In genomic region chr6:141326925-141327324, GRCh38 we compare ENCODE assay signal across 14 cellular contexts.
DNase-seq lines count a peak whose midpoint lies in the region; TF ChIP-seq lines count a peak whose summit lies in the region.
"Had no signal": no experiment of that assay in that cellular context is flagged by ENCODE, and none has a peak within 500 bp of the region (broad histone marks: within the 10 kb centered on the region; RNA-seq: fewer than 3 reads in every experiment).

No MANE protein-coding gene starts in this region.

- in situ Hi-C loops in SK-MEL-5 (cut with HindIII; ENCODE audit: low pct_unique_long_range_greater_than_20kb, low sequenced_read_pairs): no loop called here

- no peak for TF ChIP-seq CTCF in epithelial cell of esophagus (IDR thresholded peaks at IDR 0.05; ENCODE audit: insufficient read depth, low read depth, low read length, missing control alignments)
- no peak for TF ChIP-seq CTCF in esophagus squamous epithelium (IDR thresholded peaks at IDR 0.05)

- H3K27ac ChIP-seq in skeletal muscle tissue (ENCODE audit: low read depth, low read length): no peak overlapping the region
- H3K27ac ChIP-seq in esophagus squamous epithelium: peak overlapping the region in 1 of 4 donors; percentile 50
- H3K27ac ChIP-seq: cardiac muscle cell, upper lobe of left lung, VCaP had no signal

- POLR2A ChIA-PET in activated CD4-positive, alpha-beta T cell treated with anti-CD3 and anti-CD28 coated beads, Interleukin-2, amount 10 ng/mL, durations not matched to agents 7 days and 5 days (lab: Charles Lee): no interaction called here

- no peaks in the 10 kb centered on the region for H3K4me1 ChIP-seq in skeletal muscle tissue (ENCODE audit: control insufficient read depth in 3 of 3, insufficient read depth in 3 of 3, low read length in 3 of 3)
- H3K4me1 ChIP-seq in esophagus squamous epithelium: no peaks in the 10 kb centered on the region

- H3K4me3 Mint-ChIP-seq in activated CD4-positive, alpha-beta T cell treated with anti-CD3 and anti-CD28 coated beads, Interleukin-2, amount 10 ng/mL, durations not matched to agents 7 days and 5 days: peak overlapping the region; percentile 10
- H3K4me3 Mint-ChIP-seq: activated T-helper 1 cell treated with anti-CD3 and anti-CD28 coated beads, Interleukin-12 subunit alpha, Interleukin-12 subunit beta, Interleukin-2, Interleukin-4 antibody, amounts not matched to agents 30 ng/mL and 10 ng/mL and 1 ng/mL, durations not matched to agents 14 hours and 24 hours and 36 hours; naive B cell had no signal

- TF ChIP-seq POLR2A in esophagus squamous epithelium (IDR thresholded peaks at IDR 0.05): no peak

- CTCF ChIA-PET in activated CD4-positive, alpha-beta T cell treated with anti-CD3 and anti-CD28 coated beads, Interleukin-2, amount 10 ng/mL, durations not matched to agents 7 days and 5 days (lab: Charles Lee): interaction anchor here (0.5 to 0.8 kb wide), 2 partner anchors 235 to 236 kb away, joined by 3 to 4 read pairs; no protein-coding TSS in a partner anchor

- H3K27me3 ChIP-seq in skeletal muscle tissue (ENCODE audit: control insufficient read depth in 3 of 3, insufficient read depth in 3 of 3, low read length in 3 of 3) (no peaks in the 10 kb centered on the region), esophagus squamous epithelium (no peaks in the 10 kb centered on the region)
- H3K27me3 ChIP-seq: cardiac muscle cell, upper lobe of left lung had no signal

- intact Hi-C loops in esophagus squamous epithelium (cut with DNase I): no loop called here

- no peaks in the 10 kb centered on the region for H3K9me3 Mint-ChIP-seq in activated CD4-positive, alpha-beta T cell treated with anti-CD3 and anti-CD28 coated beads, Interleukin-2, amount 10 ng/mL, durations not matched to agents 7 days and 5 days
- H3K9me3 Mint-ChIP-seq: activated T-helper 1 cell treated with anti-CD3 and anti-CD28 coated beads, Interleukin-12 subunit alpha, Interleukin-12 subunit beta, Interleukin-2, Interleukin-4 antibody, amounts not matched to agents 30 ng/mL and 10 ng/mL and 1 ng/mL, durations not matched to agents 14 hours and 24 hours and 36 hours; naive B cell had no signal

- no peak for DNase-seq in activated CD4-positive, alpha-beta T cell treated with anti-CD3 and anti-CD28 coated beads, Interleukin-2, amount 10 ng/mL, durations not matched to agents 7 days and 5 days
- DNase-seq in activated CD4-positive, alpha-beta T cell treated with anti-CD3 and anti-CD28 coated beads for 4 hours: no peak
- DNase-seq in SK-MEL-5 (ENCODE audit: low read depth, low spot score) (peak; percentile 52), epithelial cell of esophagus (ENCODE audit: low read depth) (no peak), esophagus squamous epithelium (lab: John Stamatoyannopoulos, UW) (no peak), islet precursor cell (no peak), OCI-M1 (lab: John Stamatoyannopoulos, UW) (no peak)
- DNase-seq: Kasumi-1, naive B cell, upper lobe of left lung had no signal

- H3K27me3 Mint-ChIP-seq in activated CD4-positive, alpha-beta T cell treated with anti-CD3 and anti-CD28 coated beads, Interleukin-2, amount 10 ng/mL, durations not matched to agents 7 days and 5 days: no peaks in the 10 kb centered on the region
- H3K27me3 Mint-ChIP-seq: naive B cell had no signal

- H3K9me3 ChIP-seq in skeletal muscle tissue (ENCODE audit: control insufficient read depth in 3 of 3, low read length in 3 of 3) (no peaks in the 10 kb centered on the region), esophagus squamous epithelium (no peaks in the 10 kb centered on the region)
- H3K9me3 ChIP-seq: upper lobe of left lung had no signal

- no peak overlapping the region for H3K27ac Mint-ChIP-seq in activated CD4-positive, alpha-beta T cell treated with anti-CD3 and anti-CD28 coated beads, Interleukin-2, amount 10 ng/mL, durations not matched to agents 7 days and 5 days
- H3K27ac Mint-ChIP-seq: activated T-helper 1 cell treated with anti-CD3 and anti-CD28 coated beads, Interleukin-12 subunit alpha, Interleukin-12 subunit beta, Interleukin-2, Interleukin-4 antibody, amounts not matched to agents 30 ng/mL and 10 ng/mL and 1 ng/mL, durations not matched to agents 14 hours and 24 hours and 36 hours had no signal

- H3K4me1 Mint-ChIP-seq in activated CD4-positive, alpha-beta T cell treated with anti-CD3 and anti-CD28 coated beads, Interleukin-2, amount 10 ng/mL, durations not matched to agents 7 days and 5 days: peaks cover 8% of the 10 kb centered on the region
- H3K4me1 Mint-ChIP-seq: naive B cell had no signal

- no peaks in the 10 kb centered on the region for H3K36me3 Mint-ChIP-seq in activated CD4-positive, alpha-beta T cell treated with anti-CD3 and anti-CD28 coated beads, Interleukin-2, amount 10 ng/mL, durations not matched to agents 7 days and 5 days (ENCODE audit: low read depth)
- H3K36me3 Mint-ChIP-seq: naive B cell had no signal

- no peak overlapping the region for H3K9ac ChIP-seq in skeletal muscle tissue (ENCODE audit: low read depth in 1 of 3, low read length in 3 of 3)

- no peaks in the 10 kb centered on the region for H3K36me3 ChIP-seq in skeletal muscle tissue (ENCODE audit: control insufficient read depth in 3 of 3, insufficient read depth in 3 of 3, low read length in 3 of 3)
- no peaks in the 10 kb centered on the region for H3K36me3 ChIP-seq in esophagus squamous epithelium
- H3K36me3 ChIP-seq: cardiac muscle cell, upper lobe of left lung had no signal

- H3K4me3 ChIP-seq in epithelial cell of esophagus (ENCODE audit: low read length): peak overlapping the region; percentile 20
- peak overlapping the region; percentile 17 to 59 (median 30) for H3K4me3 ChIP-seq in skeletal muscle tissue (ENCODE audit: low read length in 3 of 3)
- H3K4me3 ChIP-seq in esophagus squamous epithelium: peak overlapping the region in 2 of 4 donors; percentile 23 to 53
- H3K4me3 ChIP-seq: cardiac muscle cell, upper lobe of left lung had no signal
